8 cellular contexts compared by ENCODE assay signal in the genomic region with DNA sequence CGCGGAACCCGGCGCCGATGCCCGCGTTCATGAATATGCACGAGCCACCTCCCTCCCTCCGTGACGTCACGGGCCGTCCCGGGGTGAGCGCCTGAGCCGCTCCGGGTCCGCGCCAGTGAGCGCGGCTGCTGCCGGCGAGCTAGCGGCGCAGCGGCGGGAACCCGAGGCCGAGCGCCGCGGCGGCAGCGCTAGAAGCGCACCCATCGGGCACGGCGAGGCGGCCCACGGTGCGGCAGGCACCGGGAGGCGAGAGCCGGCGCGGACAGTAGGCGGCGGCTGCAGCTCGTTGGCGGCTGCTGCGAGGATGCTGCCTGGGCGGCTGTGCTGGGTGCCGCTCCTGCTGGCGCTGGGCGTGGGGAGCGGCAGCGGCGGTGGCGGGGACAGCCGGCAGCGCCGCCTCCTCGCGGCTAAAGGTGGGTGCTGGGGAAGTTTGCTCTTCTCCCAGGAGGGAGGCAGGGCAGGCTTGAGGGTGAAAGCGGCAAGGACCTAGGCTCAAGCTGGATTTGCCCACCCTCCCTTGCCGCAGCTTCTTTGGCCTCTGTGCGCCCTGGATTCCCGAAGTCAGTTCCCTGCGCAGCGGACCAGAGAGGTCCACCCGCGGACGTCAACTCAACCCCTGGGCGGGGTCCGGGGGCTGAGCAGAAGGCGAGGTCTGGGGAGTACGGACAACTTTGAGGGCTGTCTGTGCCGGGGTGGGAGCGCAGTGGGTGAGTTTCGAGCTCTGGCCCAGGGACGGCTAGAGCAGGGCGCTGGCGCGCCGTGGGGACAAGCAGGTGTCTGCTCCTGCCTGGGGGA. TPM values are rescaled to one million over a fixed set of nuclear protein-coding genes. Genes with fewer than 3 reads are reported as not detected.
A peak's percentile ranks its signal among the peaks of the same experiment; 100 is the strongest.
DNase-seq lines count a peak whose midpoint lies in the region; ATAC-seq and TF ChIP-seq lines count a peak whose summit lies in the region.

Gene CLSTN2 (plus strand): TSS at position 115 of the 795 bp plus-strand sequence.

- H3K4me1 ChIP-seq in endodermal cell (ENCODE audit: control insufficient read depth, insufficient read depth, low read length) (no peaks in the 10 kb centered on the region), testis (peaks cover 11% of the 10 kb centered on the region)

- no peak within 1 kb of the TSS for H3K9ac ChIP-seq in endodermal cell (ENCODE audit: extremely low read depth, low read length, poor library complexity, severe bottlenecking)

- H3K9me3 Mint-ChIP-seq in MCF 10A (ENCODE audit: unreplicated experiment) (no peaks in the 10 kb centered on the region), endodermal cell (no peaks in the 10 kb centered on the region)

- no TSS peak for BruUV-seq in MCF 10A (replicated peaks; lab: Mats Ljungman, UMichigan)

- in situ Hi-C loops in T47D (cut with HindIII; ENCODE audit: low pct_unique_long_range_greater_than_20kb, low sequenced_read_pairs), result no loop called here

- H3K36me3 ChIP-seq in endodermal cell (ENCODE audit: control insufficient read depth, insufficient read depth, low read length), result no peaks in the 10 kb centered on the region
- no peaks in the 10 kb centered on the region for H3K36me3 ChIP-seq in testis (ENCODE audit: low read depth, missing control alignments)

- POLR2A ChIA-PET in MCF 10A (lab: Yijun Ruan, JAX), result interaction anchor here (1.0 kb wide), 1 partner anchor 9 kb away, joined by 3 read pairs; no protein-coding TSS in a partner anchor

- peak; percentile 84 to 86 for DNase-seq in T47D (ENCODE audit: low read depth in 1 of 2, low spot score in 1 of 2)
- no peak for DNase-seq in MCF 10A (ENCODE audit: unreplicated experiment)
- peak; percentile 41 for DNase-seq in RPMI7951 (ENCODE audit: low read depth)
- DNase-seq in endodermal cell, result peak; percentile 89
- DNase-seq in medulla oblongata (ENCODE audit: extremely low spot score), result peak; percentile 82
- peak; percentile 88 for DNase-seq in testis
- DNase-seq in effector CD8-positive, alpha-beta T cell (lab: John Stamatoyannopoulos, UW), result no peak

- H3K36me3 Mint-ChIP-seq in MCF 10A (ENCODE audit: insufficient read depth, unreplicated experiment), result peaks cover 5% of the 10 kb centered on the region
- H3K36me3 Mint-ChIP-seq in endodermal cell (ENCODE audit: low read depth), result no peaks in the 10 kb centered on the region

- no peak within 1 kb of the TSS for H3K4me3 Mint-ChIP-seq in MCF 10A (ENCODE audit: unreplicated experiment)
- peak within 1 kb of the TSS; percentile 56 for H3K4me3 Mint-ChIP-seq in endodermal cell

- H3K9me3 ChIP-seq in endodermal cell (ENCODE audit: control insufficient read depth, low read length), result no peaks in the 10 kb centered on the region
- no peaks in the 10 kb centered on the region for H3K9me3 ChIP-seq in testis

- H3K27ac Mint-ChIP-seq in MCF 10A (ENCODE audit: low read depth, unreplicated experiment) (no peak within 1 kb of the TSS), endodermal cell (no peak within 1 kb of the TSS)

- TF ChIP-seq POLR2A in testis (IDR thresholded peaks at IDR 0.05), result no peak

- WGBS in endodermal cell (ENCODE audit: insufficient coverage in 1 of 2, insufficient read length in 1 of 2), 2 experiments, result 0 to 1% methylated on average over 22 to 84 of the region's 84 CpGs
- WGBS in testis, 2 donors, result 1% methylated on average over 11 to 79 of the region's 84 CpGs

- peak; percentile 45 for ATAC-seq in HG03565 (IDR thresholded peaks at IDR 0.05; ENCODE audit: unreplicated experiment)

- intact Hi-C loops in MCF 10A (cut with micrococcal nuclease), result loop anchor here (10.0 kb wide), 1 partner anchor 350 kb away; no protein-coding TSS in a partner anchor
- intact Hi-C loops in testis (cut with DNase I; ENCODE audit: low total_unique reads), result no loop called here

- peaks cover 52% of the 10 kb centered on the region for H3K27me3 ChIP-seq in endodermal cell (ENCODE audit: control insufficient read depth, insufficient read depth, low read length, poor library complexity, severe bottlenecking)
- no peaks in the 10 kb centered on the region for H3K27me3 ChIP-seq in testis

- H3K27ac ChIP-seq in endodermal cell (ENCODE audit: low read depth, low read length) (no peak within 1 kb of the TSS), testis (peak within 1 kb of the TSS in 1 of 2 donors; percentile 27)

- H3K4me3 ChIP-seq in endodermal cell (ENCODE audit: low read length) (peak within 1 kb of the TSS; percentile 80), testis (peak within 1 kb of the TSS; percentile 54 to 56)

- peaks cover 30% of the 10 kb centered on the region for H3K27me3 Mint-ChIP-seq in MCF 10A (ENCODE audit: insufficient read depth, unreplicated experiment)
- peaks cover 78% of the 10 kb centered on the region for H3K27me3 Mint-ChIP-seq in endodermal cell (ENCODE audit: insufficient read depth)

- TF ChIP-seq CTCF in MCF 10A (IDR thresholded peaks at IDR 0.05; ENCODE audit: unreplicated experiment) (no peak), endodermal cell (conservative IDR thresholded peaks at IDR 0.05) (peak; percentile 8), testis (IDR thresholded peaks at IDR 0.05) (peak in 2 of 3 experiments; percentile 6 to 35)

- CTCF ChIA-PET in MCF 10A (lab: Yijun Ruan, JAX), result interaction anchor here (0.6 to 1.5 kb wide), 7 partner anchors 14 to 1324 kb away, joined by 3 to 6 read pairs (median 3); no protein-coding TSS in a partner anchor

- H3K4me1 Mint-ChIP-seq in MCF 10A (ENCODE audit: insufficient read depth, unreplicated experiment) (no peaks in the 10 kb centered on the region), endodermal cell (peaks cover 11% of the 10 kb centered on the region)

RNA-seq across cellular contexts. Expression of gene CLSTN2, which starts in this region (rescaled TPM):
- not detected in 2 replicates for total RNA-seq in MCF 10A (2022)
- total RNA-seq in RPMI7951 (2014; rRNA removed; shearing (Covaris generic)), result 0.59 and 0.84 TPM in 2 replicates
- total RNA-seq in endodermal cell, result under 1 TPM; 0.13 to 0.42 TPM
- 6.2 TPM for polyA plus RNA-seq in endodermal cell (2013, experiment 1 of 2)
- 5.8 TPM for polyA plus RNA-seq in endodermal cell (2013, experiment 2 of 2)
- total RNA-seq in testis, result 1 to 10 TPM; 3.8 to 5.7 TPM
- polyA plus RNA-seq in testis (ENCODE audit: insufficient read depth, low read depth, low replicate concordance), result 3.1 TPM

Comparison
In these comparisons a context has a peak if more than half of its experiments do, and no peak if none do; other contexts are left out.
1. DNase-seq: peak in T47D (2 of 2), endodermal cell (single experiment), medulla oblongata (single experiment) and testis (single experiment); none in MCF 10A (single experiment) and effector CD8-positive, alpha-beta T cell (single experiment).
2. Peak in DNase-seq in RPMI7951; RNA of the gene not detected or under 1 TPM.